In the genomic region with DNA sequence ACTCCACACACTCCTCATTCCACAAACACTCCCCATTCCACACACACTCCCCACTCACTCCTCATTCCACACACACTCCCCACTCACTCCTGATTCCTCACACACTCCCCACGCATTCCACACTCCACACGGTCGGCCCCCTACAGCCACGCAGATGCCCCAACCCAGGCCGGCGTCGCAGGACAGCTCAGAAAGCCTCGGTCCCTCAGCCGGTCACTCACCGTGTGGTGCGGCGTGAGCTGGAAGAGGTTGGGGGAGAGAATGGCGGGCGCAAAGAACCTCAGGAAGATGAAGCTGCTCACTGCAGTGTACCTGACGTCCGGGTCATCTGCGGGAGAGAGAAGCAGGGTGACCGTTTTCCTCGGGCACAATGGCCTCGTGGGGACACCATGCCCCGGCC, we compare ENCODE assay signal across 36 cellular contexts. TPM values are rescaled to one million over a fixed set of nuclear protein-coding genes. Genes with fewer than 3 reads are reported as not detected.
"Had no signal": no experiment of that assay in that cellular context is flagged by ENCODE, and none has a peak within 500 bp of the region (broad histone marks: within the 10 kb centered on the region; RNA-seq: fewer than 3 reads in every experiment).

No MANE protein-coding gene starts in this region.

- H3K27ac ChIP-seq: body of pancreas, breast epithelium, Peyer's patch, SJSA1 had no signal

- DNase-seq: activated CD4-positive, alpha-beta T cell treated with anti-CD3 and anti-CD28 coated beads for 36 hours; activated CD4-positive, alpha-beta T cell treated with anti-CD3 and anti-CD28 coated beads, Interleukin-2, amount 10 ng/mL, durations not matched to agents 7 days and 5 days; activated CD4-positive, alpha-beta T cell treated with anti-CD3 and anti-CD28 coated beads, Interleukin-2, amount 50 U/mL, for 48 hours; activated CD8-positive, alpha-beta T cell treated with anti-CD3 and anti-CD28 coated beads, Interleukin-2, amount 10 ng/mL, durations not matched to agents 7 days and 5 days; activated gamma-delta T cell; activated naive CD4-positive, alpha-beta T cell treated with Interleukin-2 at 50 U/mL for 16 hours; activated naive CD8-positive, alpha-beta T cell treated with anti-CD3 and anti-CD28 coated beads, Interleukin-2, amount 10 ng/mL, durations not matched to agents 7 days and 5 days; activated T-cell treated with anti-CD3 and anti-CD28 coated beads, Interleukin-2, amount 50 U/mL, for 24 hours; body of pancreas; caudate nucleus; NCI-H1092 treated with DMSO at 0.1 percent for 48 hours; NCI-H1417; NCI-H146; NCI-H187; NCI-H2029 treated with DMSO at 0.1 percent for 48 hours; NCI-H2107; NCI-H2171; NCI-H510A; NCI-H526; NCI-H748 treated with DMSO at 0.1 percent for 48 hours; NK-92 treated with Interleukin-12 subunit alpha and Interleukin-12 subunit beta, amount 100 ng/mL, for 24 hours; PC-3; Peyer's patch; RPMI8226; SHP77; SK-N-SH had no signal

- H3K9ac ChIP-seq: SK-N-SH had no signal

- H3K4me1 ChIP-seq: body of pancreas, breast epithelium, Peyer's patch, SJSA1 had no signal

- H3K4me1 Mint-ChIP-seq: activated CD4-positive, alpha-beta T cell treated with anti-CD3 and anti-CD28 coated beads, Interleukin-2, amount 10 ng/mL, durations not matched to agents 7 days and 5 days; WTC11 had no signal

- H3K9me3 ChIP-seq: body of pancreas, breast epithelium, Peyer's patch, SJSA1, SK-N-SH had no signal

- H3K36me3 ChIP-seq: breast epithelium had no signal

- FAIRE-seq: astrocyte, TTC549 had no signal

- H3K27ac Mint-ChIP-seq: activated CD4-positive, alpha-beta T cell treated with anti-CD3 and anti-CD28 coated beads for 36 hours; activated CD4-positive, alpha-beta T cell treated with anti-CD3 and anti-CD28 coated beads, Interleukin-2, amount 10 ng/mL, durations not matched to agents 7 days and 5 days; activated CD8-positive, alpha-beta T cell treated with anti-CD3 and anti-CD28 coated beads, Interleukin-2, amount 10 ng/mL, durations not matched to agents 7 days and 5 days; activated naive CD4-positive, alpha-beta T cell treated with anti-CD3 and anti-CD28 coated beads, Interleukin-2, amount 50 U/mL, for 24 hours; activated naive CD8-positive, alpha-beta T cell treated with anti-CD3 and anti-CD28 coated beads, Interleukin-2, amount 10 ng/mL, durations not matched to agents 7 days and 5 days; activated T-cell treated with anti-CD3 and anti-CD28 coated beads, Interleukin-2, amount 50 U/mL, for 24 hours; activated T-helper 2 cell treated with anti-CD3 and anti-CD28 coated beads, Interferon-gamma antibody, Interleukin-2, Interleukin-4, amounts not matched to agents 10 μg/mL and 5 μg/mL and 100 μg/mL, durations not matched to agents 14 hours and 24 hours and 36 hours; T-helper 1 cell treated with Interleukin-12 subunit alpha and Interleukin-12 subunit beta and Interleukin-4 antibody, amounts not matched to agents 30 μg/mL and 1 μg/mL, for 36 hours; T-helper 2 cell treated with Interferon-gamma antibody and Interleukin-4, amounts not matched to agents 5 μg/mL and 100 μg/mL, for 36 hours; WTC11 had no signal

- ATAC-seq: activated CD4-positive, alpha-beta T cell treated with anti-CD3 and anti-CD28 coated beads for 36 hours; activated CD4-positive, CD25-positive, alpha-beta regulatory T cell treated with anti-CD3 and anti-CD28 coated beads, Interleukin-2, amount 50 U/mL, for 24 hours; activated CD8-positive, alpha-beta T cell treated with anti-CD3 and anti-CD28 coated beads, Interleukin-2, amount 10 ng/mL, durations not matched to agents 7 days and 5 days; body of pancreas; PC-3; WTC11 had no signal

- H3K27me3 Mint-ChIP-seq: activated CD4-positive, alpha-beta T cell treated with anti-CD3 and anti-CD28 coated beads for 36 hours; activated CD4-positive, alpha-beta T cell treated with anti-CD3 and anti-CD28 coated beads, Interleukin-2, amount 10 ng/mL, durations not matched to agents 7 days and 5 days; activated naive CD4-positive, alpha-beta T cell treated with anti-CD3 and anti-CD28 coated beads, Interleukin-2, amount 50 U/mL, for 24 hours; activated naive CD8-positive, alpha-beta T cell treated with anti-CD3 and anti-CD28 coated beads, Interleukin-2, amount 10 ng/mL, durations not matched to agents 7 days and 5 days; activated T-cell treated with anti-CD3 and anti-CD28 coated beads, Interleukin-2, amount 50 U/mL, for 24 hours had no signal

- H3K9me3 Mint-ChIP-seq: activated CD4-positive, alpha-beta T cell treated with anti-CD3 and anti-CD28 coated beads, Interleukin-2, amount 10 ng/mL, durations not matched to agents 7 days and 5 days; activated naive CD4-positive, alpha-beta T cell treated with anti-CD3 and anti-CD28 coated beads, Interleukin-2, amount 50 U/mL, for 24 hours; activated naive CD8-positive, alpha-beta T cell treated with anti-CD3 and anti-CD28 coated beads, Interleukin-2, amount 10 ng/mL, durations not matched to agents 7 days and 5 days; activated T-cell treated with anti-CD3 and anti-CD28 coated beads, Interleukin-2, amount 50 U/mL, for 24 hours; activated T-helper 2 cell treated with anti-CD3 and anti-CD28 coated beads, Interferon-gamma antibody, Interleukin-2, Interleukin-4, amounts not matched to agents 10 μg/mL and 5 μg/mL and 100 μg/mL, durations not matched to agents 14 hours and 24 hours and 36 hours; T-helper 1 cell treated with Interleukin-12 subunit alpha and Interleukin-12 subunit beta and Interleukin-4 antibody, amounts not matched to agents 30 μg/mL and 1 μg/mL, for 36 hours; T-helper 2 cell treated with Interferon-gamma antibody and Interleukin-4, amounts not matched to agents 5 μg/mL and 100 μg/mL, for 36 hours; WTC11 had no signal

- H3K4me3 Mint-ChIP-seq: activated CD4-positive, alpha-beta T cell treated with anti-CD3 and anti-CD28 coated beads for 36 hours; activated CD4-positive, alpha-beta T cell treated with anti-CD3 and anti-CD28 coated beads, Interleukin-2, amount 10 ng/mL, durations not matched to agents 7 days and 5 days; activated CD8-positive, alpha-beta T cell treated with anti-CD3 and anti-CD28 coated beads, Interleukin-2, amount 10 ng/mL, durations not matched to agents 7 days and 5 days; activated naive CD4-positive, alpha-beta T cell treated with anti-CD3 and anti-CD28 coated beads, Interleukin-2, amount 50 U/mL, for 24 hours; activated naive CD8-positive, alpha-beta T cell treated with anti-CD3 and anti-CD28 coated beads, Interleukin-2, amount 10 ng/mL, durations not matched to agents 7 days and 5 days; activated T-cell treated with anti-CD3 and anti-CD28 coated beads, Interleukin-2, amount 50 U/mL, for 24 hours; T-helper 1 cell treated with Interleukin-12 subunit alpha and Interleukin-12 subunit beta and Interleukin-4 antibody, amounts not matched to agents 30 μg/mL and 1 μg/mL, for 36 hours; T-helper 2 cell treated with Interferon-gamma antibody and Interleukin-4, amounts not matched to agents 5 μg/mL and 100 μg/mL, for 36 hours; WTC11 had no signal

- H3K4me3 ChIP-seq: body of pancreas, Peyer's patch, SJSA1 had no signal

- H3K27me3 ChIP-seq: body of pancreas, breast epithelium, Peyer's patch, SJSA1 had no signal

RNA-seq across cellular contexts. Expression of a gene that starts 39.0 kb away (rescaled TPM):
- total RNA-seq: SJSA1 had no signal
